In genomic region chr10:131571346-131571745, GRCh38 we compare ENCODE assay signal across 17 cellular contexts.
DNase-seq lines count a peak whose midpoint lies in the region; ATAC-seq and TF ChIP-seq lines count a peak whose summit lies in the region.
"Had no signal": no experiment of that assay in that cellular context is flagged by ENCODE, and none has a peak within 500 bp of the region (broad histone marks: within the 10 kb centered on the region; RNA-seq: fewer than 3 reads in every experiment).

No MANE protein-coding gene starts in this region.

- H3K9me3 Mint-ChIP-seq in osteocyte (ENCODE audit: unreplicated experiment) (peaks cover 27% of the 10 kb centered on the region), type B pancreatic cell (no peaks in the 10 kb centered on the region)

- H3K36me3 Mint-ChIP-seq in osteocyte (ENCODE audit: unreplicated experiment) (no peaks in the 10 kb centered on the region), type B pancreatic cell (no peaks in the 10 kb centered on the region)
- H3K36me3 Mint-ChIP-seq: CD14-positive monocyte; CD4-positive, alpha-beta memory T cell had no signal

- H3K4me1 ChIP-seq in Peyer's patch, result no peaks in the 10 kb centered on the region

- no peak overlapping the region for H3K27ac ChIP-seq in Peyer's patch
- H3K27ac ChIP-seq in coronary artery, result no peak overlapping the region
- H3K27ac ChIP-seq: BLaER1 had no signal

- H3K27ac Mint-ChIP-seq in osteocyte (ENCODE audit: unreplicated experiment), result no peak overlapping the region
- H3K27ac Mint-ChIP-seq in type B pancreatic cell, result no peak overlapping the region
- H3K27ac Mint-ChIP-seq: CD14-positive monocyte; CD4-positive, alpha-beta memory T cell; GM23338 had no signal

- H3K27me3 ChIP-seq in Peyer's patch, result no peaks in the 10 kb centered on the region
- H3K27me3 ChIP-seq: BLaER1 had no signal

- TF ChIP-seq POLR2A in Peyer's patch (IDR thresholded peaks at IDR 0.05), result no peak

- H3K4me3 ChIP-seq in Peyer's patch, result no peak overlapping the region
- no peak overlapping the region for H3K4me3 ChIP-seq in coronary artery
- H3K4me3 ChIP-seq: BLaER1, GM23338 had no signal

- no peaks in the 10 kb centered on the region for H3K9me3 ChIP-seq in Peyer's patch
- H3K9me3 ChIP-seq: BLaER1 had no signal

- no peak for ATAC-seq in GM18861 (IDR thresholded peaks at IDR 0.05; ENCODE audit: unreplicated experiment)
- ATAC-seq: GM23338, HepG2 had no signal

- H3K27me3 Mint-ChIP-seq in osteocyte (ENCODE audit: unreplicated experiment) (no peaks in the 10 kb centered on the region), type B pancreatic cell (peaks cover 13% of the 10 kb centered on the region)

- no peaks in the 10 kb centered on the region for H3K36me3 ChIP-seq in Peyer's patch
- H3K36me3 ChIP-seq: BLaER1 had no signal

- no peak overlapping the region for H3K4me3 Mint-ChIP-seq in osteocyte (ENCODE audit: unreplicated experiment)
- H3K4me3 Mint-ChIP-seq in type B pancreatic cell, result no peak overlapping the region
- H3K4me3 Mint-ChIP-seq: CD14-positive monocyte; CD4-positive, alpha-beta memory T cell; GM23338 had no signal

- H3K4me1 Mint-ChIP-seq in osteocyte (ENCODE audit: unreplicated experiment) (no peaks in the 10 kb centered on the region), type B pancreatic cell (ENCODE audit: unreplicated experiment) (no peaks in the 10 kb centered on the region)
- H3K4me1 Mint-ChIP-seq: CD14-positive monocyte, GM23338 had no signal

- DNase-seq in Peyer's patch (peak in 2 of 3 donors; percentile 8 to 11), coronary artery (ENCODE audit: low spot score) (peak; percentile 16), osteocyte (ENCODE audit: extremely low spot score, unreplicated experiment) (peak; percentile 49), type B pancreatic cell (ENCODE audit: extremely low spot score, unreplicated experiment) (peak; percentile 42), NCI-H510A treated with DMSO at 0.1 percent for 48 hours (lab: John Stamatoyannopoulos, UW) (no peak), NCI-H128 (lab: John Stamatoyannopoulos, UW; ENCODE audit: unreplicated experiment) (no peak)
- DNase-seq: 8988T; CD4-positive, alpha-beta memory T cell; DMS153; DMS79; GDM1; HCEC 1CT had no signal

- TF ChIP-seq CTCF in Peyer's patch (IDR thresholded peaks at IDR 0.05), result no peak
- TF ChIP-seq CTCF in coronary artery (IDR thresholded peaks at IDR 0.05), result no peak
- TF ChIP-seq CTCF in osteocyte (IDR thresholded peaks at IDR 0.05), result no peak
- no peak for TF ChIP-seq CTCF in type B pancreatic cell (conservative IDR thresholded peaks at IDR 0.05)

Comparison
In these comparisons a context has a peak if more than half of its experiments do, and no peak if none do; other contexts are left out.
1. DNase-seq: peak in Peyer's patch (2 of 3), coronary artery (single experiment), osteocyte (single experiment) and type B pancreatic cell (single experiment); none in NCI-H510A treated with DMSO at 0.1 percent for 48 hours (single experiment) and NCI-H128 (single experiment).